Comparison of ENCODE assay signal across 24 cellular contexts in genomic region chr10:48314107-48314506, GRCh38. TPM values are rescaled to one million over a fixed set of nuclear protein-coding genes. Genes with fewer than 3 reads are reported as not detected.
"Had no signal": no experiment of that assay in that cellular context is flagged by ENCODE, and none has a peak within 500 bp of the region (broad histone marks: within the 10 kb centered on the region; RNA-seq: fewer than 3 reads in every experiment).

No MANE protein-coding gene starts in this region.

- H3K27me3 ChIP-seq: dorsolateral prefrontal cortex, esophagus squamous epithelium, gastrocnemius medialis, heart right ventricle, left lung had no signal

- ATAC-seq: esophagus mucosa; gastrocnemius medialis; left cardiac atrium; left lung; lower lobe of right lung; mucosa of descending colon; naive thymus-derived CD8-positive, alpha-beta T cell had no signal

- H3K4me3 ChIP-seq: coronary artery, dorsolateral prefrontal cortex, esophagus squamous epithelium, gastrocnemius medialis, heart right ventricle, left lung, lower lobe of right lung, mucosa of descending colon had no signal

- H3K27ac ChIP-seq: coronary artery, dorsolateral prefrontal cortex, esophagus squamous epithelium, gastrocnemius medialis, heart right ventricle, left lung, lower lobe of right lung had no signal

- DNase-seq: dermis blood vessel endothelial cell; dorsolateral prefrontal cortex; effector CD4-positive, alpha-beta T cell; effector memory CD4-positive, alpha-beta T cell; esophagus squamous epithelium; foreskin fibroblast; foreskin melanocyte; gastrocnemius medialis; glutamatergic neuron; head of caudate nucleus; heart right ventricle; hippocampal formation; left cardiac atrium; left lung; lower lobe of right lung; mesenchymal stem cell; mucosa of descending colon; naive B cell; naive thymus-derived CD8-positive, alpha-beta T cell had no signal

- H3K9me3 ChIP-seq: esophagus squamous epithelium, gastrocnemius medialis, heart right ventricle, left lung, lower lobe of right lung, mucosa of descending colon had no signal

- H3K36me3 ChIP-seq: esophagus squamous epithelium, gastrocnemius medialis, heart right ventricle, left lung, lower lobe of right lung had no signal

RNA-seq across cellular contexts. Expression of gene FRMPD2, which starts 39.6 kb away (rescaled TPM):
- total RNA-seq: esophagus mucosa; esophagus squamous epithelium; gastrocnemius medialis; glomerular endothelial cell; mesenteric fat pad; myocyte; naive thymus-derived CD8-positive, alpha-beta T cell had no signal
